In genomic region chr3:4493008-4493930, GRCh38 we compare ENCODE assay signal across 1 cellular context.
TF ChIP-seq lines count a peak whose summit lies in the region.

ITPR1 (plus strand) TSS chr3:4493348; CDS start chr3:4516492, 23,144 bp downstream.

TF ChIP-seq in HepG2, 621 proteins besides CTCF, POLR2A, EP300 and RAD21 (continued from another document and continues in another):
- TF ChIP-seq AFF4 (CRISPR knock-in tag; IDR thresholded peaks at IDR 0.05) (no peak), KDM5B (CRISPR knock-in tag; IDR thresholded peaks at IDR 0.05; ENCODE audit: borderline replicate concordance) (peak; percentile 52; the same call in 1 of the 2 replicates), JARID2 (CRISPR knock-in tag; IDR thresholded peaks at IDR 0.05; ENCODE audit: insufficient replicate concordance) (no peak), PITX1 (CRISPR knock-in tag; IDR thresholded peaks at IDR 0.05) (no peak), KLF16 (CRISPR knock-in tag; IDR thresholded peaks at IDR 0.05) (peak in 1 of 2 experiments; percentile 75; a peak in 2 of 4 replicates), ZBTB44 (CRISPR knock-in tag; IDR thresholded peaks at IDR 0.05) (no peak), ATAD3A (CRISPR knock-in tag; IDR thresholded peaks at IDR 0.05) (no peak), HOXD1 (CRISPR knock-in tag; IDR thresholded peaks at IDR 0.05) (no peak), NFKB2 (CRISPR knock-in tag; IDR thresholded peaks at IDR 0.05; ENCODE audit: borderline replicate concordance) (0 out of 2 replicates have a peak, but pooled peaks have one; percentile 14), HIVEP1 (CRISPR knock-in tag; IDR thresholded peaks at IDR 0.05) (no peak), ZNF660 (CRISPR knock-in tag; IDR thresholded peaks at IDR 0.05; ENCODE audit: borderline replicate concordance, low read depth) (no peak), E2F1 (CRISPR knock-in tag; IDR thresholded peaks at IDR 0.05) (no peak), TFE3 (CRISPR knock-in tag; IDR thresholded peaks at IDR 0.05) (0 out of 2 replicates have a peak, but pooled peaks have one; percentile 61), NR2C2 (CRISPR knock-in tag; IDR thresholded peaks at IDR 0.05; ENCODE audit: borderline replicate concordance) (peak; percentile 38; the same call in 1 of the 2 replicates), ZNF639 (CRISPR knock-in tag; conservative IDR thresholded peaks at IDR 0.05) (no peak), ZFP82 (CRISPR knock-in tag; IDR thresholded peaks at IDR 0.05; ENCODE audit: borderline replicate concordance) (no peak), CHCHD3 (CRISPR knock-in tag; IDR thresholded peaks at IDR 0.05) (no peak; the same call in 1 of the 2 replicates), MBD4 (IDR thresholded peaks at IDR 0.05; ENCODE audit: borderline replicate concordance, low read length) (no peak), MAF1 (CRISPR knock-in tag; IDR thresholded peaks at IDR 0.05; ENCODE audit: borderline replicate concordance) (no peak), TCF12 (IDR thresholded peaks at IDR 0.05) (no peak), TCF12 (CRISPR knock-in tag; IDR thresholded peaks at IDR 0.05) (no peak), ZNF644 (CRISPR knock-in tag; IDR thresholded peaks at IDR 0.05; ENCODE audit: low read depth) (no peak), TIGD3 (CRISPR knock-in tag; IDR thresholded peaks at IDR 0.05; ENCODE audit: borderline replicate concordance) (peak; percentile 19; the same call in 1 of the 2 replicates), ZBTB46 (CRISPR knock-in tag; IDR thresholded peaks at IDR 0.05; ENCODE audit: borderline replicate concordance) (no peak; the same call in 1 of the 2 replicates), FOXJ3 (CRISPR knock-in tag; IDR thresholded peaks at IDR 0.05; ENCODE audit: borderline replicate concordance) (no peak; the same call in 1 of the 2 replicates), ZNF546 (CRISPR knock-in tag; conservative IDR thresholded peaks at IDR 0.05) (no peak), FUBP1 (CRISPR knock-in tag; IDR thresholded peaks at IDR 0.05; ENCODE audit: borderline replicate concordance) (no peak), ZNF607 (CRISPR knock-in tag; IDR thresholded peaks at IDR 0.05; ENCODE audit: borderline replicate concordance) (peak; percentile 81; the same call in 1 of the 2 replicates), NFKBIZ (CRISPR knock-in tag; IDR thresholded peaks at IDR 0.05) (peak; percentile 64; the same call in 1 of the 2 replicates), ZBTB1 (CRISPR knock-in tag; IDR thresholded peaks at IDR 0.05; ENCODE audit: borderline replicate concordance) (no peak), MAFF (IDR thresholded peaks at IDR 0.05; ENCODE audit: low read depth, low read length) (peak; percentile 6; the same call in 1 of the 2 replicates), THAP11 (CRISPR knock-in tag; IDR thresholded peaks at IDR 0.05) (peak; percentile 97), ZNF510 (CRISPR knock-in tag; IDR thresholded peaks at IDR 0.05; ENCODE audit: low read depth) (no peak; the same call in 1 of the 2 replicates), ZNF18 (CRISPR knock-in tag; IDR thresholded peaks at IDR 0.05; ENCODE audit: insufficient replicate concordance) (no peak), ZNF362 (CRISPR knock-in tag; IDR thresholded peaks at IDR 0.05; ENCODE audit: borderline replicate concordance) (no peak)
